ENCODE assay signal across 12 cellular contexts in the genomic region with DNA sequence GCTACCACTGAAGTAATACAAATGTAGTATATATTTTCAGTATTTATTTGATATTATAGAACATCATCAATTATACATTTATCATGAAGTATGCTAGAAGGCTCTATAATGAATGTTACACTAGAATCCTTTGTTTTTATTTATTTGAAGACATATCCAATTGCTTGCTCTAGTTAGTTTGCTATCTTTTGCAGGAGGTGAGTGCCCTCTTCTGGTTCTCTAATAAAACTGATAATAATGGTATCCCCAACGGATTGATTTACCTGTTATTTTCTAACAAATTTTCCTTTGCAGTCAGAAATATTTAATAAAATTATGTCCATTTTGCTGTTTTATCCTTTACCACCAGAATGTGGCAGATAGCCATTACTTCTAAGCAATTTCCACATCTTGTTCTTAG.
DNase-seq lines count a peak whose midpoint lies in the region; ATAC-seq and TF ChIP-seq lines count a peak whose summit lies in the region.
"Had no signal": no experiment of that assay in that cellular context is flagged by ENCODE, and none has a peak within 500 bp of the region (broad histone marks: within the 10 kb centered on the region; RNA-seq: fewer than 3 reads in every experiment).

No MANE protein-coding gene starts in this region.

- 20% methylated on average over 1 of the region's 1 CpG for WGBS in prostate gland
- 8 to 33% (median 17%) methylated on average over 1 of the region's 1 CpG for WGBS in spleen, 5 donors

- H3K4me1 ChIP-seq in prostate gland (replicated peaks) (no peaks in the 10 kb centered on the region), spleen (no peaks in the 10 kb centered on the region)

- H3K27me3 ChIP-seq in prostate gland (replicated peaks; ENCODE audit: insufficient read depth) (no peaks in the 10 kb centered on the region), spleen (replicated peaks in 1 of 7) (no peaks in the 10 kb centered on the region)

- intact Hi-C loops in prostate gland (cut with DNase I): no loop called here
- intact Hi-C loops in spleen (cut with DNase I; ENCODE audit: low total_unique reads): no loop called here

- peak; percentile 7 for TF ChIP-seq CTCF in GM12865 (IDR thresholded peaks at IDR 0.05; ENCODE audit: insufficient read depth, low read depth, low read length, missing control alignments)
- no peak for TF ChIP-seq CTCF in prostate gland (IDR thresholded peaks at IDR 0.05)
- TF ChIP-seq CTCF in spleen (IDR thresholded peaks at IDR 0.05 in 8 of 11, conservative IDR thresholded peaks at IDR 0.05 in 3 of 11): no peak

- peak; percentile 31 for DNase-seq in GM12865 (ENCODE audit: low read depth)
- DNase-seq in NAMALWA (ENCODE audit: low spot score): peak; percentile 41
- peak; percentile 18 for DNase-seq in astrocyte of the hippocampus (ENCODE audit: low read depth, low spot score)
- peak; percentile 25 for DNase-seq in myocyte (ENCODE audit: low read depth)
- no peak for DNase-seq in prostate gland (ENCODE audit: low spot score)
- DNase-seq in spleen: no peak
- DNase-seq: activated T-cell treated with anti-CD3 and anti-CD28 coated beads for 4 hours, anterior cingulate cortex, NCI-H2171 treated with DMSO at 0.1 percent for 48 hours, T-helper 17 cell had no signal

- H3K4me3 ChIP-seq in GM12865 (ENCODE audit: low read depth, low read length) (no peak overlapping the region), prostate gland (no peak overlapping the region), spleen (no peak overlapping the region)
- H3K4me3 ChIP-seq: HAP-1 had no signal

- no peaks in the 10 kb centered on the region for H3K9me3 ChIP-seq in prostate gland
- peaks cover 5 to 33% (median 24%) of the 10 kb centered on the region in 8 donors for H3K9me3 ChIP-seq in spleen

- TF ChIP-seq POLR2A in prostate gland (IDR thresholded peaks at IDR 0.05) (no peak), spleen (IDR thresholded peaks at IDR 0.05) (no peak)

- H3K36me3 ChIP-seq in prostate gland (no peaks in the 10 kb centered on the region), spleen (no peaks in the 10 kb centered on the region)
- H3K36me3 ChIP-seq: HAP-1 had no signal

- H3K27ac ChIP-seq in prostate gland: no peak overlapping the region
- no peak overlapping the region for H3K27ac ChIP-seq in spleen

- no peak for ATAC-seq in HG02642 (IDR thresholded peaks at IDR 0.05; ENCODE audit: poor library complexity, unreplicated experiment)
- ATAC-seq: T-helper 17 cell had no signal

Comparison
In these comparisons a context has a peak if more than half of its experiments do, and no peak if none do; other contexts are left out.
1. DNase-seq: peak in GM12865 (single experiment), NAMALWA (single experiment), astrocyte of the hippocampus (single experiment) and myocyte (single experiment); none in prostate gland (single experiment) and spleen (single experiment).